In genomic region chr18:50446629-50447028, GRCh38 we compare ENCODE assay signal across 8 cellular contexts.
"Had no signal": no experiment of that assay in that cellular context is flagged by ENCODE, and none has a peak within 500 bp of the region (broad histone marks: within the 10 kb centered on the region; RNA-seq: fewer than 3 reads in every experiment).

No MANE protein-coding gene starts in this region.

- H3K36me3 ChIP-seq: HAP-1 had no signal

- H3K4me1 ChIP-seq: HAP-1 had no signal

- H3K27ac Mint-ChIP-seq: HFFc6, IgD-negative memory B cell had no signal

- H3K4me3 ChIP-seq: HAP-1 had no signal

- ATAC-seq: HCT116 had no signal

- H3K27ac ChIP-seq: HL-60 had no signal

- H3K4me3 Mint-ChIP-seq: HFFc6, IgD-negative memory B cell had no signal

- DNase-seq: GOT3, H7, HFFc6, KBM-7 had no signal
